In genomic region chr2:153477641-153478288, GRCh38 we compare ENCODE assay signal across 9 cellular contexts. TPM values are rescaled to one million over a fixed set of nuclear protein-coding genes. Genes with fewer than 3 reads are reported as not detected.
DNase-seq lines count a peak whose midpoint lies in the region; ATAC-seq, FAIRE-seq and TF ChIP-seq lines count a peak whose summit lies in the region.
"Had no signal": no experiment of that assay in that cellular context is flagged by ENCODE, and none has a peak within 500 bp of the region (broad histone marks: within the 10 kb centered on the region; RNA-seq: fewer than 3 reads in every experiment).

No MANE protein-coding gene starts in this region.

- H3K27ac ChIP-seq in left lung = no peak overlapping the region
- no peak overlapping the region for H3K27ac ChIP-seq in testis

- H3K4me3 ChIP-seq in left lung (peak overlapping the region; percentile 30 to 44), testis (peak overlapping the region; percentile 56 to 58)

- H3K27me3 Mint-ChIP-seq in activated CD4-positive, alpha-beta T cell treated with anti-CD3 and anti-CD28 coated beads, Interleukin-2, amount 10 ng/mL, durations not matched to agents 24 days and 14 days = peaks cover 53% of the 10 kb centered on the region
- H3K27me3 Mint-ChIP-seq in activated naive CD8-positive, alpha-beta T cell = peaks cover 49% of the 10 kb centered on the region

- peak overlapping the region; percentile 19 for H3K27ac Mint-ChIP-seq in activated CD4-positive, alpha-beta T cell treated with anti-CD3 and anti-CD28 coated beads, Interleukin-2, amount 10 ng/mL, durations not matched to agents 24 days and 14 days
- no peak overlapping the region for H3K27ac Mint-ChIP-seq in activated naive CD8-positive, alpha-beta T cell

- intact Hi-C loops in activated CD4-positive, alpha-beta T cell treated with anti-CD3 and anti-CD28 coated beads, Interleukin-2, amount 10 ng/mL, durations not matched to agents 24 days and 14 days (cut with micrococcal nuclease) = loop anchor here (2.0 to 10.0 kb wide), 3 partner anchors 315 to 550 kb away; partner anchors contain the start of gene GALNT13
- intact Hi-C loops in left lung (cut with DNase I) = no loop called here
- intact Hi-C loops in testis (cut with DNase I; ENCODE audit: low total_unique reads) = no loop called here

- DNase-seq in activated CD4-positive, alpha-beta T cell treated with anti-CD3 and anti-CD28 coated beads, Interleukin-2, amount 10 ng/mL, durations not matched to agents 24 days and 14 days = no peak
- DNase-seq in activated CD4-positive, alpha-beta T cell treated with anti-CD3 and anti-CD28 coated beads for 48 hours = no peak
- DNase-seq in left lung (peak in 1 of 2 donors; percentile 58), testis (no peak), NCI-H1436 treated with DMSO at 0.1 percent for 48 hours (lab: John Stamatoyannopoulos, UW) (no peak), GM19239 (ENCODE audit: insufficient read length, low spot score) (no peak)
- no peak for DNase-seq in stimulated activated CD4-positive, alpha-beta T cell treated with anti-CD3 and anti-CD28 coated beads, Interleukin-4, amount 100 ng/mL, for 1 hour

- 2 to 3% methylated on average over 25 to 38 of the region's 38 CpGs for WGBS in testis, 2 donors

- peaks cover 9% of the 10 kb centered on the region for H3K4me1 Mint-ChIP-seq in activated CD4-positive, alpha-beta T cell treated with anti-CD3 and anti-CD28 coated beads, Interleukin-2, amount 10 ng/mL, durations not matched to agents 24 days and 14 days
- H3K4me1 Mint-ChIP-seq in activated naive CD8-positive, alpha-beta T cell (ENCODE audit: low read depth) = peaks cover 22% of the 10 kb centered on the region

- peak overlapping the region; percentile 56 for H3K4me3 Mint-ChIP-seq in activated CD4-positive, alpha-beta T cell treated with anti-CD3 and anti-CD28 coated beads, Interleukin-2, amount 10 ng/mL, durations not matched to agents 24 days and 14 days
- H3K4me3 Mint-ChIP-seq in activated naive CD8-positive, alpha-beta T cell = peak overlapping the region; percentile 78

- H3K36me3 Mint-ChIP-seq in activated CD4-positive, alpha-beta T cell treated with anti-CD3 and anti-CD28 coated beads, Interleukin-2, amount 10 ng/mL, durations not matched to agents 24 days and 14 days (ENCODE audit: low read depth) = no peaks in the 10 kb centered on the region
- no peaks in the 10 kb centered on the region for H3K36me3 Mint-ChIP-seq in activated naive CD8-positive, alpha-beta T cell

- H3K27me3 ChIP-seq in left lung = peaks cover 43 to 96% of the 10 kb centered on the region in 2 donors
- peaks cover 4% of the 10 kb centered on the region for H3K27me3 ChIP-seq in testis

- H3K9me3 ChIP-seq in left lung (no peaks in the 10 kb centered on the region), testis (no peaks in the 10 kb centered on the region)

- H3K4me1 ChIP-seq in left lung = peaks cover 14 to 31% of the 10 kb centered on the region in 2 donors
- peaks cover 8% of the 10 kb centered on the region for H3K4me1 ChIP-seq in testis

- no peaks in the 10 kb centered on the region for H3K9me3 Mint-ChIP-seq in activated CD4-positive, alpha-beta T cell treated with anti-CD3 and anti-CD28 coated beads, Interleukin-2, amount 10 ng/mL, durations not matched to agents 24 days and 14 days
- no peaks in the 10 kb centered on the region for H3K9me3 Mint-ChIP-seq in activated naive CD8-positive, alpha-beta T cell (ENCODE audit: low read depth)

- no peak for TF ChIP-seq POLR2A in testis (IDR thresholded peaks at IDR 0.05)

- ATAC-seq in left lung = peak; percentile 31

- TF ChIP-seq CTCF in left lung (IDR thresholded peaks at IDR 0.05) (no peak), testis (IDR thresholded peaks at IDR 0.05) (no peak)

- no peak for FAIRE-seq in GM19239 (lab: Jason Lieb, UNC)

- H3K36me3 ChIP-seq in left lung (no peaks in the 10 kb centered on the region), testis (ENCODE audit: low read depth, missing control alignments) (no peaks in the 10 kb centered on the region)

RNA-seq across cellular contexts. Expression of gene RPRM, which starts 0.8 kb away (rescaled TPM):
- total RNA-seq in activated CD4-positive, alpha-beta T cell treated with anti-CD3 and anti-CD28 coated beads, Interleukin-2, amount 10 ng/mL, durations not matched to agents 24 days and 14 days = not detected in 2 replicates
- total RNA-seq in left lung (under 1 TPM in 1 of 2 donors, not detected in 1; 0.50 TPM), testis (1 to 10 TPM; 2.4 to 4.7 TPM)
- 2.9 TPM for polyA plus RNA-seq in testis (ENCODE audit: insufficient read depth, low read depth, low replicate concordance)
- total RNA-seq: glomerular endothelial cell had no signal
